In the genomic region with DNA sequence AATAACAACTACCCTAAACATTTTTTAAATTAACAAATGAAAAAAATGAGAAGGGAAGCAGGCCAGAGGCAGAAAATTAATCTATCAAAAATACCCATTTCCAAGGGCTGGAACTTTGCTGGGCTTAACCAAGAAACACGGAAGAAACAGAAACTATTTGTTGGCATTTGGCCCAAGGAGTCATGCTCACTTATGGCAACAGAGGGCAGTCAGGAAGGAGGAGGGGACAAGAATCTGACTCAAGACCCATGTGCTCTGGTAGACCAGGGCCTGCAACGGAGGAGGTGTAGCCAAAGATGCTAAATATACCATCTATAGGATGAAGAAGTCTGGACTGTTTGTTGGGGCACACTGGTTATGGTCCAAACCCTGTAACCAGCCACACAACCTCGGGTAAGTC, we compare ENCODE assay signal across 13 cellular contexts.
DNase-seq lines count a peak whose midpoint lies in the region; ATAC-seq, FAIRE-seq and TF ChIP-seq lines count a peak whose summit lies in the region.
"Had no signal": no experiment of that assay in that cellular context is flagged by ENCODE, and none has a peak within 500 bp of the region (broad histone marks: within the 10 kb centered on the region; RNA-seq: fewer than 3 reads in every experiment).

No MANE protein-coding gene starts in this region.

- no peak for TF ChIP-seq CTCF in IMR-90 (conservative IDR thresholded peaks at IDR 0.05; ENCODE audit: low read depth, low read length)
- TF ChIP-seq CTCF in astrocyte of the cerebellum (IDR thresholded peaks at IDR 0.05; ENCODE audit: low read depth, low read length, missing control alignments): no peak
- peak in 2 of 3 experiments; percentile 22 to 26 for TF ChIP-seq CTCF in keratinocyte (optimal IDR thresholded peaks at IDR 0.05 in 1 of 3, IDR thresholded peaks at IDR 0.05 in 1 of 3, conservative IDR thresholded peaks at IDR 0.05 in 1 of 3; ENCODE audit: extremely low read depth in 1 of 3, insufficient read depth in 2 of 3, low read length in 3 of 3)
- no peak for TF ChIP-seq CTCF in glutamatergic neuron (IDR thresholded peaks at IDR 0.05; ENCODE audit: partially characterized antibody, unreplicated experiment)

- H3K36me3 Mint-ChIP-seq in activated T-cell treated with anti-CD3 and anti-CD28 coated beads, Interleukin-2, amount 50 U/mL, for 4 hours (ENCODE audit: insufficient read depth): no peaks in the 10 kb centered on the region
- no peaks in the 10 kb centered on the region for H3K36me3 Mint-ChIP-seq in glutamatergic neuron (ENCODE audit: unreplicated experiment)
- H3K36me3 Mint-ChIP-seq: CD4-positive, alpha-beta memory T cell; natural killer cell had no signal

- no peak overlapping the region for H3K56ac ChIP-seq in IMR-90 (ENCODE audit: extremely low read depth, insufficient read depth, low read length)

- no peaks in the 10 kb centered on the region for H3K9me1 ChIP-seq in IMR-90 (ENCODE audit: insufficient read depth, low read length)
- H3K9me1 ChIP-seq in keratinocyte (ENCODE audit: control insufficient read depth, extremely low read depth, insufficient read depth, low read length): no peaks in the 10 kb centered on the region

- POLR2A ChIA-PET in IMR-90 (lab: Charles Lee; ENCODE audit: unreplicated experiment): no interaction called here

- H2AFZ ChIP-seq in IMR-90 (replicated peaks; ENCODE audit: low read length, poor library complexity) (no peak overlapping the region), keratinocyte (ENCODE audit: control insufficient read depth, low read length) (no peak overlapping the region)

- no peak overlapping the region for H2BK120ac ChIP-seq in IMR-90 (ENCODE audit: low read depth, low read length)

- dilution Hi-C loops in IMR-90 (cut with HindIII; ENCODE audit: low sequenced_read_pairs, unreplicated experiment) (no loop called here), keratinocyte (cut with MboI; ENCODE audit: extremely low pct_ligation_motif_present, low sequenced_read_pairs) (no loop called here)

- intact Hi-C loops in IMR-90 (cut with micrococcal nuclease): no loop called here

- peak; percentile 71 for DNase-seq in AG08395 (ENCODE audit: low spot score)
- DNase-seq in IMR-90: peak; percentile 49
- peak; percentile 32 for DNase-seq in astrocyte of the cerebellum (ENCODE audit: low read depth)
- no peak for DNase-seq in keratinocyte (ENCODE audit: low read depth, low spot score)
- DNase-seq in activated T-cell treated with anti-CD3 and anti-CD28 coated beads, Interleukin-2, amount 50 U/mL, for 4 hours: no peak
- no peak for DNase-seq in glutamatergic neuron
- DNase-seq in effector memory CD4-positive, alpha-beta T cell: no peak
- DNase-seq: CD4-positive, alpha-beta memory T cell; natural killer cell; NCI-H1092; stimulated activated naive CD4-positive, alpha-beta T cell had no signal

- no peak overlapping the region for H2AK5ac ChIP-seq in IMR-90 (ENCODE audit: low read depth, low read length)

- H3K79me1 ChIP-seq in IMR-90 (ENCODE audit: low read depth in 1 of 2, low read length in 2 of 2): no peaks in the 10 kb centered on the region

- no peak overlapping the region for H4K8ac ChIP-seq in IMR-90 (ENCODE audit: low read depth in 2 of 2, low read length in 2 of 2)

- H2BK15ac ChIP-seq in IMR-90 (ENCODE audit: low read depth, low read length): no peak overlapping the region

- H3K36me3 ChIP-seq in IMR-90 (ENCODE audit: control insufficient read depth, insufficient read depth, low read length) (no peaks in the 10 kb centered on the region), keratinocyte (ENCODE audit: control insufficient read depth in 2 of 2, extremely low read depth in 1 of 2, insufficient read depth in 2 of 2, low read length in 2 of 2) (no peaks in the 10 kb centered on the region)
- no peaks in the 10 kb centered on the region for H3K36me3 ChIP-seq in effector memory CD4-positive, alpha-beta T cell (ENCODE audit: control insufficient read depth, insufficient read depth, low read length)

- H2BK5ac ChIP-seq in IMR-90 (ENCODE audit: low read depth, low read length, poor library complexity, severe bottlenecking): no peak overlapping the region

- no peak overlapping the region for H3K27ac ChIP-seq in IMR-90 (ENCODE audit: insufficient read depth, low read length)
- H3K27ac ChIP-seq in keratinocyte (ENCODE audit: control insufficient read depth, insufficient read depth, low read length): no peak overlapping the region
- H3K27ac ChIP-seq in effector memory CD4-positive, alpha-beta T cell (ENCODE audit: insufficient read depth, low read length, poor library complexity, severe bottlenecking): no peak overlapping the region

- H3K27ac Mint-ChIP-seq in glutamatergic neuron (ENCODE audit: unreplicated experiment): no peak overlapping the region
- H3K27ac Mint-ChIP-seq: natural killer cell had no signal

- ATAC-seq in IMR-90 (ENCODE audit: low read depth) (no peak), GM21390 (IDR thresholded peaks at IDR 0.05; ENCODE audit: unreplicated experiment) (no peak)
- ATAC-seq in activated T-cell treated with anti-CD3 and anti-CD28 coated beads, Interleukin-2, amount 50 U/mL, for 4 hours: no peak
- ATAC-seq: natural killer cell had no signal

- H3K4me3 ChIP-seq in IMR-90 (ENCODE audit: insufficient read depth, low read depth, low read length) (no peak overlapping the region), astrocyte of the cerebellum (ENCODE audit: low read depth, low read length) (no peak overlapping the region), keratinocyte (ENCODE audit: control insufficient read depth in 2 of 3, extremely low read depth in 1 of 3, insufficient read depth in 2 of 3, low read depth in 1 of 3, low read length in 3 of 3) (no peak overlapping the region)
- no peak overlapping the region for H3K4me3 ChIP-seq in effector memory CD4-positive, alpha-beta T cell (ENCODE audit: insufficient read depth, low read depth, low read length, poor library complexity, severe bottlenecking)

- peaks cover 41% of the 10 kb centered on the region for H3K4me1 Mint-ChIP-seq in activated T-cell treated with anti-CD3 and anti-CD28 coated beads, Interleukin-2, amount 50 U/mL, for 4 hours (ENCODE audit: low read depth)
- H3K4me1 Mint-ChIP-seq in glutamatergic neuron (ENCODE audit: low read depth, unreplicated experiment): no peaks in the 10 kb centered on the region
- H3K4me1 Mint-ChIP-seq: natural killer cell had no signal

- no peak for TF ChIP-seq RAD21 in IMR-90 (IDR thresholded peaks at IDR 0.05; ENCODE audit: low read length)

- H3K79me2 ChIP-seq in keratinocyte (ENCODE audit: control insufficient read depth, insufficient read depth, low read length): no peaks in the 10 kb centered on the region

- H3K4me2 ChIP-seq in IMR-90 (ENCODE audit: low read depth, low read length): no peak overlapping the region
- H3K4me2 ChIP-seq in keratinocyte (ENCODE audit: control insufficient read depth, extremely low read depth, insufficient read depth, low read depth, low read length): no peak overlapping the region

- no peak overlapping the region for H3K9ac ChIP-seq in IMR-90 (ENCODE audit: low read depth, low read length)
- no peak overlapping the region for H3K9ac ChIP-seq in keratinocyte (ENCODE audit: control insufficient read depth, extremely low read depth, insufficient read depth, low read length)

- H4K20me1 ChIP-seq in IMR-90 (ENCODE audit: insufficient read depth, low read length) (no peaks in the 10 kb centered on the region), keratinocyte (ENCODE audit: control insufficient read depth, extremely low read depth, insufficient read depth, low read length) (no peaks in the 10 kb centered on the region)

- H2BK20ac ChIP-seq in IMR-90 (ENCODE audit: low read depth, low read length): no peak overlapping the region

- in situ Hi-C loops in IMR-90 (cut with MboI; ENCODE audit: low sequenced_read_pairs) (no loop called here), astrocyte of the cerebellum (cut with HindIII; ENCODE audit: low sequenced_read_pairs) (no loop called here)

- H3K4ac ChIP-seq in IMR-90 (ENCODE audit: low read depth, low read length): no peak overlapping the region

- H3K18ac ChIP-seq in IMR-90 (ENCODE audit: low read depth, low read length): no peak overlapping the region

- H3K27me3 ChIP-seq in IMR-90 (ENCODE audit: control insufficient read depth, insufficient read depth, low read length): no peaks in the 10 kb centered on the region
- no peaks in the 10 kb centered on the region for H3K27me3 ChIP-seq in keratinocyte (ENCODE audit: control insufficient read depth, extremely low read depth, insufficient read depth, low read length)
- no peaks in the 10 kb centered on the region for H3K27me3 ChIP-seq in effector memory CD4-positive, alpha-beta T cell (replicated peaks; ENCODE audit: control insufficient read depth, insufficient read depth, low read length, poor library complexity, severe bottlenecking)

- H3K14ac ChIP-seq in IMR-90 (replicated peaks; ENCODE audit: low read depth, low read length): no peak overlapping the region

- TF ChIP-seq POLR2A in IMR-90 (IDR thresholded peaks at IDR 0.05; ENCODE audit: low read depth, low read length): no peak

- H3K4me1 ChIP-seq in IMR-90 (ENCODE audit: control insufficient read depth, insufficient read depth, low read length) (no peaks in the 10 kb centered on the region), keratinocyte (ENCODE audit: control insufficient read depth, extremely low read depth, insufficient read depth, low read length) (peaks cover 8% of the 10 kb centered on the region)
- no peaks in the 10 kb centered on the region for H3K4me1 ChIP-seq in effector memory CD4-positive, alpha-beta T cell (ENCODE audit: control insufficient read depth, insufficient read depth, low read length, poor library complexity, severe bottlenecking)

- no peak overlapping the region for H3K23ac ChIP-seq in IMR-90 (ENCODE audit: low read depth, low read length)

- no TSS peak for BruUV-seq in IMR-90 (replicated peaks; lab: Mats Ljungman, UMichigan)

- CTCF ChIA-PET in IMR-90 (lab: Yijun Ruan, JAX): no interaction called here

- no peaks in the 10 kb centered on the region for H3K9me3 Mint-ChIP-seq in activated T-cell treated with anti-CD3 and anti-CD28 coated beads, Interleukin-2, amount 50 U/mL, for 4 hours
- no peaks in the 10 kb centered on the region for H3K9me3 Mint-ChIP-seq in glutamatergic neuron (ENCODE audit: unreplicated experiment)
- H3K9me3 Mint-ChIP-seq: natural killer cell had no signal

- no peak overlapping the region for H4K91ac ChIP-seq in IMR-90 (ENCODE audit: insufficient read depth, low read depth, low read length)

- no peak overlapping the region for H4K5ac ChIP-seq in IMR-90 (ENCODE audit: low read depth, low read length)

- H3K9me3 ChIP-seq in IMR-90 (ENCODE audit: control insufficient read depth, insufficient read depth, low read length) (no peaks in the 10 kb centered on the region), keratinocyte (ENCODE audit: control insufficient read depth, low read depth, low read length) (no peaks in the 10 kb centered on the region)
- H3K9me3 ChIP-seq in effector memory CD4-positive, alpha-beta T cell (ENCODE audit: control insufficient read depth, low read length): no peaks in the 10 kb centered on the region

- no CpG with 5 or more reads among the region's 3 CpGs for WGBS in IMR-90 (ENCODE audit: extremely low coverage in 2 of 2, insufficient read length in 1 of 2), 2 experiments

- H3K27me3 Mint-ChIP-seq in activated T-cell treated with anti-CD3 and anti-CD28 coated beads, Interleukin-2, amount 50 U/mL, for 4 hours (ENCODE audit: low read depth): no peaks in the 10 kb centered on the region
- no peaks in the 10 kb centered on the region for H3K27me3 Mint-ChIP-seq in glutamatergic neuron (ENCODE audit: unreplicated experiment)
- H3K27me3 Mint-ChIP-seq: CD4-positive, alpha-beta memory T cell had no signal

- FAIRE-seq in keratinocyte (lab: Jason Lieb, UNC): no peak
- FAIRE-seq: colon had no signal

- H2AK9ac ChIP-seq in IMR-90 (replicated peaks; ENCODE audit: low read depth, low read length, poor library complexity): no peak overlapping the region

- H3K4me3 Mint-ChIP-seq in activated T-cell treated with anti-CD3 and anti-CD28 coated beads, Interleukin-2, amount 50 U/mL, for 4 hours: no peak overlapping the region
- no peak overlapping the region for H3K4me3 Mint-ChIP-seq in glutamatergic neuron (ENCODE audit: unreplicated experiment)
- H3K4me3 Mint-ChIP-seq: CD4-positive, alpha-beta memory T cell; natural killer cell had no signal

Comparison
In these comparisons a context has a peak if more than half of its experiments do, and no peak if none do; other contexts are left out.
1. DNase-seq: peak in AG08395 (single experiment), IMR-90 (single experiment) and astrocyte of the cerebellum (single experiment); none in keratinocyte (single experiment), activated T-cell treated with anti-CD3 and anti-CD28 coated beads, Interleukin-2, amount 50 U/mL, for 4 hours (single experiment), glutamatergic neuron (single experiment) and effector memory CD4-positive, alpha-beta T cell (0 of 3).
2. CTCF ChIP-seq: peak in keratinocyte (2 of 3); none in IMR-90 (single experiment), astrocyte of the cerebellum (single experiment) and glutamatergic neuron (single experiment).